8 cellular contexts compared by ENCODE assay signal in genomic region chr1:51296379-51297357, GRCh38. TPM values are rescaled to one million over a fixed set of nuclear protein-coding genes. Genes with fewer than 3 reads are reported as not detected.
DNase-seq lines count a peak whose midpoint lies in the region; ATAC-seq, FAIRE-seq and TF ChIP-seq lines count a peak whose summit lies in the region.

No MANE protein-coding gene starts in this region.

- intact Hi-C loops in sigmoid colon (cut with DNase I) = loop anchor here (5.0 kb wide), 3 partner anchors 59 to 519 kb away; partner anchors contain the start of gene RNF11

- H3K27me3 ChIP-seq in astrocyte (ENCODE audit: insufficient read depth, low read length) = no peaks in the 10 kb centered on the region
- peaks cover 0 to 7% (median 0%) of the 10 kb centered on the region in 3 donors for H3K27me3 ChIP-seq in sigmoid colon

- H3K36me3 Mint-ChIP-seq in astrocyte (ENCODE audit: low read depth, unreplicated experiment) = peaks cover 8% of the 10 kb centered on the region

- peaks cover 5% of the 10 kb centered on the region for H3K4me1 Mint-ChIP-seq in astrocyte (ENCODE audit: low read depth, unreplicated experiment)

- H4K20me1 ChIP-seq in astrocyte (ENCODE audit: insufficient read depth, low read length) = no peaks in the 10 kb centered on the region

- no peak overlapping the region for H3K27ac Mint-ChIP-seq in astrocyte (ENCODE audit: unreplicated experiment)

- FAIRE-seq in astrocyte (lab: Jason Lieb, UNC) = no peak

- peak; percentile 98 for DNase-seq in ELF-1 (ENCODE audit: low read depth, low spot score)
- peak; percentile 58 for DNase-seq in HFF-Myc (ENCODE audit: extremely low read depth, low read depth)
- peak; percentile 63 to 78 for DNase-seq in NCI-H187 (lab: John Stamatoyannopoulos, UW)
- DNase-seq in T-helper 22 cell (ENCODE audit: low read depth) = peak; percentile 28
- DNase-seq in astrocyte (ENCODE audit: low read depth) = peak; percentile 41
- peak; percentile 35 to 61 for DNase-seq in hippocampal formation (lab: John Stamatoyannopoulos, UW)
- peak; percentile 87 for DNase-seq in sigmoid colon

- no peaks in the 10 kb centered on the region for H3K79me2 ChIP-seq in astrocyte (ENCODE audit: insufficient read depth, low read length)

- no peaks in the 10 kb centered on the region for H3K36me3 ChIP-seq in astrocyte (ENCODE audit: insufficient read depth, low read length)
- H3K36me3 ChIP-seq in sigmoid colon = no peaks in the 10 kb centered on the region

- H3K4me2 ChIP-seq in astrocyte (ENCODE audit: low read length) = peak overlapping the region; percentile 77

- H3K9me3 ChIP-seq in astrocyte (ENCODE audit: insufficient read depth, low read depth, low read length) (no peaks in the 10 kb centered on the region), sigmoid colon (no peaks in the 10 kb centered on the region)

- 27 to 30% methylated on average over 33 of the region's 33 CpGs for WGBS in sigmoid colon, 2 donors

- H3K4me3 Mint-ChIP-seq in astrocyte (ENCODE audit: unreplicated experiment) = no peak overlapping the region

- H3K27me3 Mint-ChIP-seq in astrocyte (ENCODE audit: low read depth, unreplicated experiment) = peaks cover 9% of the 10 kb centered on the region

- H2AFZ ChIP-seq in astrocyte (ENCODE audit: low read depth, low read length) = peak overlapping the region; percentile 80

- ATAC-seq in GM21619 (IDR thresholded peaks at IDR 0.05; ENCODE audit: unreplicated experiment) = no peak

- H3K27ac ChIP-seq in astrocyte (ENCODE audit: low read depth, low read length) = no peak overlapping the region
- H3K27ac ChIP-seq in sigmoid colon = peak overlapping the region in 2 of 4 donors; percentile 7 to 34

- H3K4me1 ChIP-seq in astrocyte (ENCODE audit: insufficient read depth, low read length) (no peaks in the 10 kb centered on the region), sigmoid colon (peaks cover 0 to 12% (median 9%) of the 10 kb centered on the region in 4 donors)

- H3K9ac ChIP-seq in astrocyte (ENCODE audit: low read length) = peak overlapping the region; percentile 60

- H3K4me3 ChIP-seq in HFF-Myc (replicated peaks; ENCODE audit: low read depth, low read length) (no peak overlapping the region), astrocyte (ENCODE audit: insufficient read depth, low read depth, low read length) (peak overlapping the region; percentile 27), sigmoid colon (peak overlapping the region; percentile 34 to 56 (median 52))

- peaks cover 1% of the 10 kb centered on the region for H3K9me3 Mint-ChIP-seq in astrocyte (ENCODE audit: unreplicated experiment)

- no peak for TF ChIP-seq EP300 in sigmoid colon (IDR thresholded peaks at IDR 0.05)

- TF ChIP-seq CTCF in HFF-Myc (IDR thresholded peaks at IDR 0.05; ENCODE audit: low read depth, low read length, missing control alignments) (peak; percentile 98), astrocyte (IDR thresholded peaks at IDR 0.05; ENCODE audit: insufficient read depth, low read depth, low read length) (peak; percentile 68), sigmoid colon (IDR thresholded peaks at IDR 0.05) (peak; percentile 70 to 97 (median 92))

- no peak for TF ChIP-seq POLR2A in sigmoid colon (IDR thresholded peaks at IDR 0.05)

RNA-seq across cellular contexts. Expression of gene TTC39A, which starts 33.7 kb away (rescaled TPM):
- total RNA-seq in astrocyte = 0.67 and 1.4 TPM in 2 replicates
- total RNA-seq in sigmoid colon = 1 to 10 TPM in 1 of 4 donors, under 1 TPM in 2, not detected in 1; under 0.01 to 1.4 (median 0.14) TPM
- 10 to 100 TPM; 31.2 to 71.7 (median 65.5) TPM for polyA plus RNA-seq in sigmoid colon

Comparison
In these comparisons a context has a peak if more than half of its experiments do, and no peak if none do; other contexts are left out.
1. DNase-seq: peak in every context shown above with its lines; median percentile 98 in ELF-1; 87 in sigmoid colon; 70 in NCI-H187; 58 in HFF-Myc; 48 in hippocampal formation; 41 in astrocyte; 28 in T-helper 22 cell.